ENCODE assay signal across 27 cellular contexts in genomic region chr11:65209711-65210360, GRCh38. TPM values are rescaled to one million over a fixed set of nuclear protein-coding genes. Genes with fewer than 3 reads are reported as not detected.
DNase-seq lines count a peak whose midpoint lies in the region; ATAC-seq, FAIRE-seq and TF ChIP-seq lines count a peak whose summit lies in the region.
"Had no signal": no experiment of that assay in that cellular context is flagged by ENCODE, and none has a peak within 500 bp of the region (broad histone marks: within the 10 kb centered on the region; RNA-seq: fewer than 3 reads in every experiment).

No MANE protein-coding gene starts in this region.

- no peak overlapping the region for H3K4me2 ChIP-seq in K562 (ENCODE audit: insufficient read depth, low read length)
- H3K4me2 ChIP-seq in neuronal stem cell (ENCODE audit: insufficient read depth, low read length, poor library complexity, severe bottlenecking) = no peak overlapping the region
- no peak overlapping the region for H3K4me2 ChIP-seq in mesendoderm (ENCODE audit: low read length)

- no peak overlapping the region for H3K4me3 Mint-ChIP-seq in type B pancreatic cell
- H3K4me3 Mint-ChIP-seq: CD4-positive, alpha-beta memory T cell; IgD-negative memory B cell had no signal

- no peak overlapping the region for H4K91ac ChIP-seq in neuronal stem cell (ENCODE audit: low read depth, low read length, poor library complexity)

- WGBS in K562 (ENCODE audit: insufficient coverage, low coverage, missing lambda C conversion rate) = 98% methylated on average over 17 of the region's 20 CpGs
- no CpG with 5 or more reads among the region's 20 CpGs for WGBS in neuronal stem cell (ENCODE audit: extremely low coverage in 2 of 2, insufficient read length in 2 of 2, insufficient replicate concordance in 1 of 2), 2 donors
- WGBS in mesendoderm (ENCODE audit: extremely low coverage, insufficient coverage, low lambda C conversion rate) = no CpG with 5 or more reads among the region's 20 CpGs

- H3K27ac ChIP-seq in K562 (ENCODE audit: extremely low read depth, low read depth, low read length) (no peak overlapping the region), neuronal stem cell (replicated peaks; ENCODE audit: low read length) (no peak overlapping the region), mesendoderm (ENCODE audit: low read depth, low read length) (no peak overlapping the region)
- H3K27ac ChIP-seq: SJCRH30 had no signal

- POLR2A ChIA-PET in K562 (lab: Yijun Ruan, JAX) = interaction anchor here (0.7 to 1.2 kb wide), 4 partner anchors 9 to 37 kb away, joined by 3 to 4 read pairs (median 3); no protein-coding TSS in a partner anchor

- no peak overlapping the region for H4K5ac ChIP-seq in mesendoderm (ENCODE audit: low read length)

- H2BK12ac ChIP-seq in neuronal stem cell (ENCODE audit: low read length) = no peak overlapping the region

- H3K9me1 ChIP-seq in K562 (ENCODE audit: control insufficient read depth, insufficient read depth, low read length) = no peaks in the 10 kb centered on the region

- FAIRE-seq in K562 (lab: Jason Lieb, UNC) = no peak
- FAIRE-seq: A204.1, GM12891, GM18507, H54 had no signal

- H3K4me1 ChIP-seq in K562 (replicated peaks in 1 of 2; ENCODE audit: control insufficient read depth in 2 of 2, insufficient read depth in 2 of 2, low read length in 2 of 2) (peaks cover 13 to 47% of the 10 kb centered on the region in 2 experiments; a peak in 4 of 5 replicates), neuronal stem cell (ENCODE audit: control insufficient read depth in 2 of 2, insufficient read depth in 1 of 2, low read depth in 1 of 2, low read length in 2 of 2) (peaks cover 3 to 13% of the 10 kb centered on the region in 2 donors), mesendoderm (ENCODE audit: control insufficient read depth, low read depth, low read length) (peaks cover 9% of the 10 kb centered on the region)
- H3K4me1 ChIP-seq: SJCRH30 had no signal

- H3K4me3 ChIP-seq in K562 (no peak overlapping the region), neuronal stem cell (ENCODE audit: low read length in 2 of 2) (peak overlapping the region in 1 of 2 donors; percentile 9), mesendoderm (ENCODE audit: low read length) (no peak overlapping the region)
- H3K4me3 ChIP-seq: SJCRH30 had no signal

- H3K36me3 ChIP-seq in K562 (ENCODE audit: control insufficient read depth, insufficient read depth, low read length) = peaks cover 68% of the 10 kb centered on the region; the same call in 2 of the 3 replicates
- peaks cover 12 to 52% of the 10 kb centered on the region in 2 donors for H3K36me3 ChIP-seq in neuronal stem cell (replicated peaks in 1 of 2; ENCODE audit: control insufficient read depth in 2 of 2, insufficient read depth in 2 of 2, low read length in 2 of 2)
- peaks cover 9% of the 10 kb centered on the region for H3K36me3 ChIP-seq in mesendoderm (ENCODE audit: control insufficient read depth, insufficient read depth, low read length)
- H3K36me3 ChIP-seq: SJCRH30 had no signal

- no peak overlapping the region for H3K27ac Mint-ChIP-seq in type B pancreatic cell
- H3K27ac Mint-ChIP-seq: IgD-negative memory B cell had no signal

- TF ChIP-seq RAD21 in K562 (CRISPR knock-in tag; conservative IDR thresholded peaks at IDR 0.05 in 1 of 2, IDR thresholded peaks at IDR 0.05 in 1 of 2) = no peak

- H3K23ac ChIP-seq in neuronal stem cell (ENCODE audit: low read depth, low read length, poor library complexity) (no peak overlapping the region), mesendoderm (ENCODE audit: low read length) (no peak overlapping the region)

- no peak for TF ChIP-seq EP300 in K562 (IDR thresholded peaks at IDR 0.05; ENCODE audit: low read length)

- no peak for TF ChIP-seq CTCF in K562 (IDR thresholded peaks at IDR 0.05 in 2 of 3, conservative IDR thresholded peaks at IDR 0.05 in 1 of 3; ENCODE audit: insufficient read depth in 2 of 3, low read depth in 1 of 3, low read length in 3 of 3)
- no peak for TF ChIP-seq CTCF in type B pancreatic cell (conservative IDR thresholded peaks at IDR 0.05)
- TF ChIP-seq CTCF in GM13976 (IDR thresholded peaks at IDR 0.05; ENCODE audit: borderline replicate concordance, control extremely low read depth, extremely low read depth, insufficient read depth, missing control alignments) = no peak

- no peaks in the 10 kb centered on the region for H3K9me3 ChIP-seq in K562 (replicated peaks; ENCODE audit: control insufficient read depth, insufficient read depth, low read depth, low read length)
- peaks cover 0 to 2% of the 10 kb centered on the region in 2 donors for H3K9me3 ChIP-seq in neuronal stem cell (replicated peaks in 1 of 2; ENCODE audit: control insufficient read depth in 2 of 2, insufficient read depth in 1 of 2, low read depth in 1 of 2, low read length in 2 of 2)
- H3K9me3 ChIP-seq: SJCRH30 had no signal

- intact Hi-C loops in cardiac septum (cut with DNase I) (no loop called here), left ventricle myocardium superior (cut with micrococcal nuclease) (no loop called here), K562 (cut with micrococcal nuclease) (no loop called here)

- H4K8ac ChIP-seq in neuronal stem cell (ENCODE audit: low read depth, low read length) (peak overlapping the region; percentile 30), mesendoderm (ENCODE audit: low read depth, low read length) (no peak overlapping the region)

- BruUV-seq in K562 (replicated peaks; lab: Mats Ljungman, UMichigan) = no TSS peak

- H3K27me3 ChIP-seq in K562 (ENCODE audit: control insufficient read depth in 2 of 2, insufficient read depth in 2 of 2, low read length in 2 of 2) (no peaks in the 10 kb centered on the region), neuronal stem cell (ENCODE audit: control insufficient read depth in 3 of 3, insufficient read depth in 3 of 3, low read depth in 1 of 3, low read length in 3 of 3) (no peaks in the 10 kb centered on the region), mesendoderm (ENCODE audit: insufficient read depth, low read length, poor library complexity) (no peaks in the 10 kb centered on the region)
- H3K27me3 ChIP-seq: SJCRH30 had no signal

- DNase-seq in cardiac septum (ENCODE audit: low spot score) (peak; percentile 4), left ventricle myocardium superior (no peak), K562 (ENCODE audit: extremely low read depth in 1 of 4, low spot score in 3 of 4) (no peak), neuronal stem cell (ENCODE audit: low spot score) (no peak), type B pancreatic cell (ENCODE audit: extremely low spot score, unreplicated experiment) (peak; percentile 62), GM13976 (ENCODE audit: low spot score) (no peak), mesendoderm (no peak)
- DNase-seq: Calu3; CD4-positive, alpha-beta memory T cell; GF-D8; Kasumi-1; MM.1S; NCI-H1092; NCI-H146; NCI-H2029 treated with DMSO at 0.1 percent for 48 hours; NCI-H2171; NCI-H526; PC-3; SJCRH30 had no signal

- 0 out of 4 replicates have a peak overlapping the region, but pooled peaks of 1 of the 2 experiments have one; percentile 1 for H3K9ac ChIP-seq in K562 (ENCODE audit: insufficient read depth in 1 of 2, low read depth in 2 of 2, low read length in 2 of 2)
- peak overlapping the region; percentile 3 for H3K9ac ChIP-seq in neuronal stem cell (ENCODE audit: low read depth, low read length, poor library complexity)
- no peak overlapping the region for H3K9ac ChIP-seq in mesendoderm (ENCODE audit: low read length)

- no peak overlapping the region for H3K4ac ChIP-seq in neuronal stem cell (ENCODE audit: low read length)
- no peak overlapping the region for H3K4ac ChIP-seq in mesendoderm (ENCODE audit: low read depth, low read length)

- H3K14ac ChIP-seq in neuronal stem cell (ENCODE audit: low read length) = no peak overlapping the region

- H2AK5ac ChIP-seq in neuronal stem cell (ENCODE audit: low read depth, low read length) = no peak overlapping the region
- no peak overlapping the region for H2AK5ac ChIP-seq in mesendoderm (ENCODE audit: low read length)

- H2BK5ac ChIP-seq in neuronal stem cell (ENCODE audit: low read length) = no peak overlapping the region
- H2BK5ac ChIP-seq in mesendoderm (ENCODE audit: low read length) = no peak overlapping the region

- ATAC-seq in left ventricle myocardium superior = no peak
- no peak for ATAC-seq in K562
- no peak for ATAC-seq in GM19397 (IDR thresholded peaks at IDR 0.05; ENCODE audit: unreplicated experiment)
- ATAC-seq: PC-3 had no signal

- H3K9me3 Mint-ChIP-seq in type B pancreatic cell = no peaks in the 10 kb centered on the region
- H3K9me3 Mint-ChIP-seq: CD4-positive, alpha-beta memory T cell; IgD-negative memory B cell had no signal

- no peaks in the 10 kb centered on the region for H4K20me1 ChIP-seq in K562 (replicated peaks; ENCODE audit: control insufficient read depth, insufficient read depth, low read length)

- H2BK15ac ChIP-seq in neuronal stem cell (ENCODE audit: low read length) (no peak overlapping the region), mesendoderm (replicated peaks; ENCODE audit: low read depth) (no peak overlapping the region)

- CTCF ChIA-PET in K562 (lab: Yijun Ruan, JAX; ENCODE audit: low intra/inter-chr PET ratio) = no interaction called here

- peaks cover 8% of the 10 kb centered on the region for H3K4me1 Mint-ChIP-seq in type B pancreatic cell (ENCODE audit: unreplicated experiment)

- no peaks in the 10 kb centered on the region for H3K27me3 Mint-ChIP-seq in type B pancreatic cell
- H3K27me3 Mint-ChIP-seq: CD4-positive, alpha-beta memory T cell; IgD-negative memory B cell had no signal

- H2BK120ac ChIP-seq in neuronal stem cell (ENCODE audit: low read depth, low read length) (no peak overlapping the region), mesendoderm (ENCODE audit: low read depth, low read length) (no peak overlapping the region)

- TF ChIP-seq POLR2A in K562 (conservative IDR thresholded peaks at IDR 0.05) = no peak

- H3K18ac ChIP-seq in neuronal stem cell (ENCODE audit: low read length) = no peak overlapping the region
- H3K18ac ChIP-seq in mesendoderm (ENCODE audit: low read length) = no peak overlapping the region

- in situ Hi-C loops in K562 (cut with MboI) = no loop called here
- in situ Hi-C loops in GM13976 (cut with MboI; ENCODE audit: low sequenced_read_pairs, unreplicated experiment) = no loop called here

- H3K56ac ChIP-seq in mesendoderm (ENCODE audit: low read length) = no peak overlapping the region

- peaks cover 8% of the 10 kb centered on the region for H3K36me3 Mint-ChIP-seq in type B pancreatic cell

- H3K79me1 ChIP-seq in neuronal stem cell (ENCODE audit: low read depth, low read length) (no peaks in the 10 kb centered on the region), mesendoderm (ENCODE audit: low read length) (no peaks in the 10 kb centered on the region)

- H3K79me2 ChIP-seq in K562 (ENCODE audit: control insufficient read depth, insufficient read depth, low read length) = no peaks in the 10 kb centered on the region
- H3K79me2 ChIP-seq in mesendoderm (ENCODE audit: control insufficient read depth, insufficient read depth, low read length) = no peaks in the 10 kb centered on the region

- H2AFZ ChIP-seq in K562 (ENCODE audit: low read depth, low read length) (no peak overlapping the region), neuronal stem cell (ENCODE audit: low read length) (no peak overlapping the region)

RNA-seq across cellular contexts. Expression of gene CAPN1, which starts 28.1 kb away (rescaled TPM):
- 89.6 TPM for total RNA-seq in cardiac septum
- 90.1 TPM for total RNA-seq in left ventricle myocardium superior
- total RNA-seq in K562 (2011; cell fraction: chromatin; rRNA removed; ENCODE audit: low replicate concordance) = 216 and 541 TPM in 2 replicates
- total RNA-seq in K562 (2011; cell fraction: nucleolus; rRNA removed) = 238 and 253 TPM in 2 replicates
- 194 and 215 TPM in 2 replicates for total RNA-seq in K562 (2011; cell fraction: nucleoplasm; rRNA removed)
- total RNA-seq in K562 (2014; rRNA removed) = 112 and 116 TPM in 2 replicates
- total RNA-seq in K562 (2014; rRNA removed; fragmentation: Illumina TruSeq; extraction: Trizol) = 21.7 and 24.8 TPM in 2 replicates
- 51.5 and 52.2 TPM in 2 replicates for total RNA-seq in K562 (2015; rRNA removed; fragmentation: Illumina TruSeq; extraction: Trizol)
- 195 and 199 TPM in 2 replicates for total RNA-seq in K562 (2021)
- polyA plus RNA-seq in K562 (2011; rRNA removed) = 61.6 and 138 TPM in 2 replicates
- polyA plus RNA-seq in K562 (2011; cell fraction: cytosol; rRNA removed) = 70.1 and 167 TPM in 2 replicates
- 212 and 301 TPM in 2 replicates for polyA plus RNA-seq in K562 (2011; cell fraction: nucleus; rRNA removed)
- 106 and 148 TPM in 2 replicates for polyA plus RNA-seq in K562 (2012)
- polyA plus RNA-seq in K562 (2014; fragmentation: Illumina TruSeq; extraction: Trizol) = 143 and 183 TPM in 2 replicates
- 1 to 10 TPM; 3.5 to 6.0 TPM for polyA plus RNA-seq in K562 (2014; fragmentation: Nextera tagmentation; extraction: Ambion mirVana)
- polyA plus RNA-seq in K562 (2014; rRNA removed) = 112 and 133 TPM in 2 replicates
- polyA minus RNA-seq in K562 (2011; rRNA and poly(A)+ RNA removed) = 53.1 and 54.9 TPM in 2 replicates
- 100 and 118 TPM in 2 replicates for polyA minus RNA-seq in K562 (2011; cell fraction: cytosol; rRNA and poly(A)+ RNA removed)
- polyA minus RNA-seq in K562 (2011; cell fraction: nucleus; rRNA and poly(A)+ RNA removed) = 61.7 and 93.0 TPM in 2 replicates
- 35.4 TPM for polyA plus RNA-seq in neuronal stem cell (2013, experiment 1 of 2)
- 33.4 TPM for polyA plus RNA-seq in neuronal stem cell (2013, experiment 2 of 2)
- 225 and 505 TPM in 2 replicates for total RNA-seq in type B pancreatic cell (ENCODE audit: low replicate concordance)
- 90.4 TPM for polyA plus RNA-seq in mesendoderm (2013, experiment 1 of 2)
- 93.1 TPM for polyA plus RNA-seq in mesendoderm (2013, experiment 2 of 2)

RNA-seq across cellular contexts. Expression of gene SPDYC, which starts 39.8 kb away (rescaled TPM):
- total RNA-seq in cardiac septum (not detected), left ventricle myocardium superior (not detected), K562 (2014; rRNA removed) (11.2 and 11.3 TPM in 2 replicates), K562 (2014; rRNA removed; fragmentation: Illumina TruSeq; extraction: Trizol) (5.8 and 6.1 TPM in 2 replicates), K562 (2015; rRNA removed; fragmentation: Illumina TruSeq; extraction: Trizol) (6.6 and 7.3 TPM in 2 replicates), K562 (2021) (15.1 and 15.9 TPM in 2 replicates), type B pancreatic cell (ENCODE audit: low replicate concordance) (not detected in 2 replicates)
- 3.3 and 7.2 TPM in 2 replicates for total RNA-seq in K562 (2011; cell fraction: chromatin; rRNA removed; ENCODE audit: low replicate concordance)
- total RNA-seq in K562 (2011; cell fraction: nucleolus; rRNA removed) = 10.7 and 13.8 TPM in 2 replicates
- 7.4 and 10.0 TPM in 2 replicates for total RNA-seq in K562 (2011; cell fraction: nucleoplasm; rRNA removed)
- polyA plus RNA-seq in K562 (2011; rRNA removed) (4.8 and 11.7 TPM in 2 replicates), K562 (2014; fragmentation: Illumina TruSeq; extraction: Trizol) (18.5 and 18.8 TPM in 2 replicates), K562 (2014; fragmentation: Nextera tagmentation; extraction: Ambion mirVana) (1 to 10 TPM; 4.4 to 9.2 TPM), K562 (2014; rRNA removed) (14.0 and 15.6 TPM in 2 replicates)
- 10.3 and 15.8 TPM in 2 replicates for polyA plus RNA-seq in K562 (2011; cell fraction: cytosol; rRNA removed)
- polyA plus RNA-seq in K562 (2011; cell fraction: nucleus; rRNA removed) = 26.3 and 27.0 TPM in 2 replicates
- 16.9 and 34.8 TPM in 2 replicates for polyA plus RNA-seq in K562 (2012)
- polyA minus RNA-seq in K562 (2011; rRNA and poly(A)+ RNA removed) = 2.2 and 2.3 TPM in 2 replicates
- polyA minus RNA-seq in K562 (2011; cell fraction: cytosol; rRNA and poly(A)+ RNA removed) = 4.1 and 5.1 TPM in 2 replicates
- 2.0 and 3.9 TPM in 2 replicates for polyA minus RNA-seq in K562 (2011; cell fraction: nucleus; rRNA and poly(A)+ RNA removed)
- polyA plus RNA-seq in neuronal stem cell (2013, experiment 1 of 2) = 0.06 TPM
- polyA plus RNA-seq in neuronal stem cell (2013, experiment 2 of 2) = not detected
- 0.07 TPM for polyA plus RNA-seq in mesendoderm (2013, experiment 1 of 2)
- polyA plus RNA-seq in mesendoderm (2013, experiment 2 of 2) = 0.10 TPM
- total RNA-seq: Calu3; CD4-positive, alpha-beta memory T cell; HT1080; PC-3 had no signal
- polyA plus RNA-seq: BJ; CD4-positive, alpha-beta memory T cell; IgD-negative memory B cell had no signal

RNA-seq across cellular contexts. Expression of gene POLA2, which starts 51.9 kb away (rescaled TPM):
- total RNA-seq in cardiac septum (3.5 TPM), left ventricle myocardium superior (3.5 TPM), K562 (2014; rRNA removed) (35.0 and 37.1 TPM in 2 replicates), K562 (2014; rRNA removed; fragmentation: Illumina TruSeq; extraction: Trizol) (49.4 and 50.7 TPM in 2 replicates), K562 (2015; rRNA removed; fragmentation: Illumina TruSeq; extraction: Trizol) (47.5 and 52.5 TPM in 2 replicates), K562 (2021) (43.2 and 46.7 TPM in 2 replicates), type B pancreatic cell (ENCODE audit: low replicate concordance) (18.4 and 32.4 TPM in 2 replicates)
- 265 and 326 TPM in 2 replicates for total RNA-seq in K562 (2011; cell fraction: chromatin; rRNA removed; ENCODE audit: low replicate concordance)
- total RNA-seq in K562 (2011; cell fraction: nucleolus; rRNA removed) = 95.2 and 116 TPM in 2 replicates
- 147 and 156 TPM in 2 replicates for total RNA-seq in K562 (2011; cell fraction: nucleoplasm; rRNA removed)
- polyA plus RNA-seq in K562 (2011; rRNA removed) (114 and 134 TPM in 2 replicates), K562 (2014; fragmentation: Illumina TruSeq; extraction: Trizol) (92.7 and 113 TPM in 2 replicates), K562 (2014; fragmentation: Nextera tagmentation; extraction: Ambion mirVana) (1 to 10 TPM; 2.7 to 5.6 TPM), K562 (2014; rRNA removed) (44.4 and 52.8 TPM in 2 replicates)
- polyA plus RNA-seq in K562 (2011; cell fraction: cytosol; rRNA removed) = 93.4 and 98.1 TPM in 2 replicates
- polyA plus RNA-seq in K562 (2011; cell fraction: nucleus; rRNA removed) = 150 and 166 TPM in 2 replicates
- polyA plus RNA-seq in K562 (2012) = 38.7 and 48.5 TPM in 2 replicates
- polyA minus RNA-seq in K562 (2011; rRNA and poly(A)+ RNA removed) = 120 and 125 TPM in 2 replicates
- 44.7 and 51.1 TPM in 2 replicates for polyA minus RNA-seq in K562 (2011; cell fraction: cytosol; rRNA and poly(A)+ RNA removed)
- polyA minus RNA-seq in K562 (2011; cell fraction: nucleus; rRNA and poly(A)+ RNA removed) = 49.7 and 85.1 TPM in 2 replicates
- 13.5 TPM for polyA plus RNA-seq in neuronal stem cell (2013, experiment 1 of 2)
- 13.4 TPM for polyA plus RNA-seq in neuronal stem cell (2013, experiment 2 of 2)
- polyA plus RNA-seq in mesendoderm (2013, experiment 1 of 2) = 15.3 TPM
- 15.6 TPM for polyA plus RNA-seq in mesendoderm (2013, experiment 2 of 2)

Comparison
In these comparisons a context has a peak if more than half of its experiments do, and no peak if none do; other contexts are left out.
1. DNase-seq: peak in cardiac septum (single experiment) and type B pancreatic cell (single experiment); none in left ventricle myocardium superior (single experiment), K562 (0 of 4), neuronal stem cell (single experiment), GM13976 (single experiment) and mesendoderm (single experiment).